In the genomic region with DNA sequence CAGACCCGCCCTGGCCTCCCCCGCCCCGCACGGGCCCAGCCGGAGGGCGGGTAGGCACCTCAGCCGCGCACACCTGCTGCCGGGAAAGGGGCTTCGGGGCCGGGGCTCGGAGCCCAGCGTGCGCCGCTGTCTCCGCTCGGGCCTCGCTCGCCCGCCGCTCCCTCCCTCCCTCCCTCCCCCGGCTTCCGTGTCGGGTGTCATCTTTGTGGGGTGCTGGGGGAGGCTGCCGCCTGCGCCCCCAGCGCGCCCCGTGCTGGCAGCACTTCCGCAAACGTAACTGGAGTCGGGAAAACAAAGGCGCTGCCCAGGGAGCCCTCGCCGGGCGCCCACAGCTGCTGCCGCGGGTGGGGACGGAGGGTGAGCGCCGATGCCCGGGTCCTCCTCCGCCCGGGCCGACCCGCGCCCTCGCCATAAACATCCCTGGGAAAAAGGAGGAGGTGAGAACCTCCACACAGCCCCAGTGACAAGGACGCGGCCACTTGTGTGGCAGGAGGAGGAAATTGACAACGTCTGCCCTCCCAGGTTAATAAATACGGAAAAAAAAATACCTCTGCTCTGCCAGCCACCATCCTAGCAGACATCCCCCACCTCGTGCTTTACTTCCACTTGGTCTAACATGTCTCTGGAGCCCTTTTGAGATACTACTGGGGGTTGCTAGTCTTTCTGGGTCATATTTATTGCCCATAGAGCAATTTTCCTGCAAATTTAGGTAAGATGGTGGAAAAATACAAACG, we compare ENCODE assay signal across 1 cellular context.
TF ChIP-seq lines count a peak whose summit lies in the region.

No MANE protein-coding gene starts in this region.

TF ChIP-seq in HepG2, 621 proteins besides CTCF, POLR2A, EP300 and RAD21 (continued from another document and continues in another):
- TF ChIP-seq, protein P1, sequence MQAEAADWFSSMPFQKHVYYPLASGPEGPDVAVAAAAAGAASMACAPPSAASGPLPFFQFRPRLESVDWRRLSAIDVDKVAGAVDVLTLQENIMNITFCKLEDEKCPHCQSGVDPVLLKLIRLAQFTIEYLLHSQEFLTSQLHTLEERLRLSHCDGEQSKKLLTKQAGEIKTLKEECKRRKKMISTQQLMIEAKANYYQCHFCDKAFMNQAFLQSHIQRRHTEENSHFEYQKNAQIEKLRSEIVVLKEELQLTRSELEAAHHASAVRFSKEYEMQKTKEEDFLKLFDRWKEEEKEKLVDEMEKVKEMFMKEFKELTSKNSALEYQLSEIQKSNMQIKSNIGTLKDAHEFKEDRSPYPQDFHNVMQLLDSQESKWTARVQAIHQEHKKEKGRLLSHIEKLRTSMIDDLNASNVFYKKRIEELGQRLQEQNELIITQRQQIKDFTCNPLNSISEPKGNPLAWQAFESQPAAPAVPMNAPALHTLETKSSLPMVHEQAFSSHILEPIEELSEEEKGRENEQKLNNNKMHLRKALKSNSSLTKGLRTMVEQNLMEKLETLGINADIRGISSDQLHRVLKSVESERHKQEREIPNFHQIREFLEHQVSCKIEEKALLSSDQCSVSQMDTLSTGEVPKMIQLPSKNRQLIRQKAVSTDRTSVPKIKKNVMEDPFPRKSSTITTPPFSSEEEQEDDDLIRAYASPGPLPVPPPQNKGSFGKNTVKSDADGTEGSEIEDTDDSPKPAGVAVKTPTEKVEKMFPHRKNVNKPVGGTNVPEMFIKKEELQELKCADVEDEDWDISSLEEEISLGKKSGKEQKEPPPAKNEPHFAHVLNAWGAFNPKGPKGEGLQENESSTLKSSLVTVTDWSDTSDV (CRISPR knock-in tag; IDR thresholded peaks at IDR 0.05): no peak
- TF ChIP-seq SNAPC5 (CRISPR knock-in tag; IDR thresholded peaks at IDR 0.05; ENCODE audit: borderline replicate concordance) (no peak), TCF7 (IDR thresholded peaks at IDR 0.05; ENCODE audit: low read depth) (no peak), JUN (CRISPR knock-in tag; IDR thresholded peaks at IDR 0.05) (no peak), HMGA1 (CRISPR knock-in tag; conservative IDR thresholded peaks at IDR 0.05) (no peak), FOXO1 (CRISPR knock-in tag; IDR thresholded peaks at IDR 0.05) (no peak), RFX5 (IDR thresholded peaks at IDR 0.05; ENCODE audit: low read depth, low read length) (no peak), ZNF83 (CRISPR knock-in tag; IDR thresholded peaks at IDR 0.05; ENCODE audit: borderline replicate concordance) (no peak), ZNF773 (CRISPR knock-in tag; IDR thresholded peaks at IDR 0.05; ENCODE audit: borderline replicate concordance) (no peak), ZNF777 (CRISPR knock-in tag; IDR thresholded peaks at IDR 0.05) (peak; percentile 24; the same call in 1 of the 2 replicates), SOX5 (CRISPR knock-in tag; IDR thresholded peaks at IDR 0.05; ENCODE audit: borderline replicate concordance) (no peak), ZNF251 (CRISPR knock-in tag; IDR thresholded peaks at IDR 0.05) (no peak), TOE1 (CRISPR knock-in tag; IDR thresholded peaks at IDR 0.05) (no peak), ZNF749 (CRISPR knock-in tag; IDR thresholded peaks at IDR 0.05; ENCODE audit: borderline replicate concordance) (no peak), NR2F6 (IDR thresholded peaks at IDR 0.05) (no peak), NR2F6 (CRISPR knock-in tag; IDR thresholded peaks at IDR 0.05) (no peak), SMAD9 (CRISPR knock-in tag; IDR thresholded peaks at IDR 0.05) (no peak), PRPF4 (IDR thresholded peaks at IDR 0.05; ENCODE audit: low read depth, low read length, poor library complexity, severe bottlenecking) (no peak), ZSCAN20 (CRISPR knock-in tag; IDR thresholded peaks at IDR 0.05; ENCODE audit: borderline replicate concordance) (no peak), ATF4 (CRISPR knock-in tag; IDR thresholded peaks at IDR 0.05) (no peak), ZFP1 (CRISPR knock-in tag; IDR thresholded peaks at IDR 0.05) (no peak), ZNF816 (CRISPR knock-in tag; IDR thresholded peaks at IDR 0.05; ENCODE audit: borderline replicate concordance) (no peak), ZFAT (CRISPR knock-in tag; conservative IDR thresholded peaks at IDR 0.05) (no peak), YY1 (IDR thresholded peaks at IDR 0.05; ENCODE audit: insufficient read depth, insufficient replicate concordance, low read depth, low read length) (peak; percentile 20), SP140L (CRISPR knock-in tag; IDR thresholded peaks at IDR 0.05; ENCODE audit: borderline replicate concordance) (no peak), THYN1 (CRISPR knock-in tag; IDR thresholded peaks at IDR 0.05; ENCODE audit: borderline replicate concordance, low read depth) (no peak), ZNF546 (CRISPR knock-in tag; conservative IDR thresholded peaks at IDR 0.05) (no peak), FLYWCH1 (CRISPR knock-in tag; IDR thresholded peaks at IDR 0.05) (no peak), NKX3-1 (CRISPR knock-in tag; IDR thresholded peaks at IDR 0.05) (no peak), IRF2 (CRISPR knock-in tag; IDR thresholded peaks at IDR 0.05) (no peak), ZNF263 (CRISPR knock-in tag; IDR thresholded peaks at IDR 0.05) (no peak), PLSCR1 (CRISPR knock-in tag; IDR thresholded peaks at IDR 0.05; ENCODE audit: borderline replicate concordance) (no peak), ZNF567 (CRISPR knock-in tag; IDR thresholded peaks at IDR 0.05; ENCODE audit: borderline replicate concordance) (no peak), ZNF747 (CRISPR knock-in tag; IDR thresholded peaks at IDR 0.05; ENCODE audit: borderline replicate concordance) (no peak), DNMT1 (CRISPR knock-in tag; IDR thresholded peaks at IDR 0.05) (no peak), ZNF710 (CRISPR knock-in tag; IDR thresholded peaks at IDR 0.05; ENCODE audit: borderline replicate concordance) (no peak), HDAC2 (CRISPR knock-in tag; IDR thresholded peaks at IDR 0.05) (no peak), SP5 (CRISPR knock-in tag; IDR thresholded peaks at IDR 0.05; ENCODE audit: borderline replicate concordance, low read depth) (no peak), ZNF20 (CRISPR knock-in tag; IDR thresholded peaks at IDR 0.05) (no peak), ZNF510 (CRISPR knock-in tag; IDR thresholded peaks at IDR 0.05; ENCODE audit: low read depth) (no peak), HNRNPL (IDR thresholded peaks at IDR 0.05; ENCODE audit: low read depth, low read length) (peak; percentile 61; the same call in 1 of the 2 replicates), NFRKB (IDR thresholded peaks at IDR 0.05) (no peak), EHMT2 (IDR thresholded peaks at IDR 0.05; ENCODE audit: borderline replicate concordance, low read depth, low read length) (no peak), KDM6A (CRISPR knock-in tag; IDR thresholded peaks at IDR 0.05; ENCODE audit: low read depth) (no peak), GMEB2 (CRISPR knock-in tag; IDR thresholded peaks at IDR 0.05; ENCODE audit: low read depth) (no peak)
- TF ChIP-seq, protein P2, sequence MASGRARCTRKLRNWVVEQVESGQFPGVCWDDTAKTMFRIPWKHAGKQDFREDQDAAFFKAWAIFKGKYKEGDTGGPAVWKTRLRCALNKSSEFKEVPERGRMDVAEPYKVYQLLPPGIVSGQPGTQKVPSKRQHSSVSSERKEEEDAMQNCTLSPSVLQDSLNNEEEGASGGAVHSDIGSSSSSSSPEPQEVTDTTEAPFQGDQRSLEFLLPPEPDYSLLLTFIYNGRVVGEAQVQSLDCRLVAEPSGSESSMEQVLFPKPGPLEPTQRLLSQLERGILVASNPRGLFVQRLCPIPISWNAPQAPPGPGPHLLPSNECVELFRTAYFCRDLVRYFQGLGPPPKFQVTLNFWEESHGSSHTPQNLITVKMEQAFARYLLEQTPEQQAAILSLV (CRISPR knock-in tag; IDR thresholded peaks at IDR 0.05; ENCODE audit: borderline replicate concordance): no peak
- TF ChIP-seq, protein P3, sequence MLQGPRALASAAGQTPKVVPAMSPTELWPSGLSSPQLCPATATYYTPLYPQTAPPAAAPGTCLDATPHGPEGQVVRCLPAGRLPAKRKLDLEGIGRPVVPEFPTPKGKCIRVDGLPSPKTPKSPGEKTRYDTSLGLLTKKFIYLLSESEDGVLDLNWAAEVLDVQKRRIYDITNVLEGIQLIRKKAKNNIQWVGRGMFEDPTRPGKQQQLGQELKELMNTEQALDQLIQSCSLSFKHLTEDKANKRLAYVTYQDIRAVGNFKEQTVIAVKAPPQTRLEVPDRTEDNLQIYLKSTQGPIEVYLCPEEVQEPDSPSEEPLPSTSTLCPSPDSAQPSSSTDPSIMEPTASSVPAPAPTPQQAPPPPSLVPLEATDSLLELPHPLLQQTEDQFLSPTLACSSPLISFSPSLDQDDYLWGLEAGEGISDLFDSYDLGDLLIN (CRISPR knock-in tag; IDR thresholded peaks at IDR 0.05; ENCODE audit: borderline replicate concordance): no peak
- TF ChIP-seq, protein P4, sequence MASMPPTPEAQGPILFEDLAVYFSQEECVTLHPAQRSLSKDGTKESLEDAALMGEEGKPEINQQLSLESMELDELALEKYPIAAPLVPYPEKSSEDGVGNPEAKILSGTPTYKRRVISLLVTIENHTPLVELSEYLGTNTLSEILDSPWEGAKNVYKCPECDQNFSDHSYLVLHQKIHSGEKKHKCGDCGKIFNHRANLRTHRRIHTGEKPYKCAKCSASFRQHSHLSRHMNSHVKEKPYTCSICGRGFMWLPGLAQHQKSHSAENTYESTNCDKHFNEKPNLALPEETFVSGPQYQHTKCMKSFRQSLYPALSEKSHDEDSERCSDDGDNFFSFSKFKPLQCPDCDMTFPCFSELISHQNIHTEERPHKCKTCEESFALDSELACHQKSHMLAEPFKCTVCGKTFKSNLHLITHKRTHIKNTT (CRISPR knock-in tag; IDR thresholded peaks at IDR 0.05): no peak
- TF ChIP-seq, protein P5, sequence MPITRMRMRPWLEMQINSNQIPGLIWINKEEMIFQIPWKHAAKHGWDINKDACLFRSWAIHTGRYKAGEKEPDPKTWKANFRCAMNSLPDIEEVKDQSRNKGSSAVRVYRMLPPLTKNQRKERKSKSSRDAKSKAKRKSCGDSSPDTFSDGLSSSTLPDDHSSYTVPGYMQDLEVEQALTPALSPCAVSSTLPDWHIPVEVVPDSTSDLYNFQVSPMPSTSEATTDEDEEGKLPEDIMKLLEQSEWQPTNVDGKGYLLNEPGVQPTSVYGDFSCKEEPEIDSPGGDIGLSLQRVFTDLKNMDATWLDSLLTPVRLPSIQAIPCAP (CRISPR knock-in tag; IDR thresholded peaks at IDR 0.05; ENCODE audit: low read depth): no peak
